Comparison of ENCODE assay signal across 8 cellular contexts in genomic region chr2:204452464-204453023, GRCh38.
DNase-seq lines count a peak whose midpoint lies in the region; ATAC-seq and TF ChIP-seq lines count a peak whose summit lies in the region.

No MANE protein-coding gene starts in this region.

- peaks cover 4% of the 10 kb centered on the region for H3K27me3 Mint-ChIP-seq in activated naive CD8-positive, alpha-beta T cell treated with anti-CD3 and anti-CD28 coated beads for 36 hours

- H3K4me3 Mint-ChIP-seq in activated naive CD8-positive, alpha-beta T cell treated with anti-CD3 and anti-CD28 coated beads for 36 hours: no peak overlapping the region

- no peak overlapping the region for H3K4me3 ChIP-seq in MM.1S (ENCODE audit: low read length)

- H3K9me3 Mint-ChIP-seq in activated naive CD8-positive, alpha-beta T cell treated with anti-CD3 and anti-CD28 coated beads for 36 hours: no peaks in the 10 kb centered on the region

- no peaks in the 10 kb centered on the region for H3K9me2 ChIP-seq in MM.1S (replicated peaks; ENCODE audit: insufficient read depth, low read length)

- no peak overlapping the region for H2AFZ ChIP-seq in MM.1S (ENCODE audit: low read length)

- H3K79me2 ChIP-seq in MM.1S (ENCODE audit: low read length): no peaks in the 10 kb centered on the region

- no peaks in the 10 kb centered on the region for H3K4me1 Mint-ChIP-seq in activated naive CD8-positive, alpha-beta T cell treated with anti-CD3 and anti-CD28 coated beads for 36 hours

- no peaks in the 10 kb centered on the region for H3K36me3 Mint-ChIP-seq in activated naive CD8-positive, alpha-beta T cell treated with anti-CD3 and anti-CD28 coated beads for 36 hours

- H3K36me3 ChIP-seq in MM.1S (replicated peaks; ENCODE audit: insufficient read depth, low read length): no peaks in the 10 kb centered on the region

- no peak for ATAC-seq in HG02623 (IDR thresholded peaks at IDR 0.05; ENCODE audit: unreplicated experiment)

- no peaks in the 10 kb centered on the region for H3K27me3 ChIP-seq in MM.1S (replicated peaks; ENCODE audit: insufficient read depth, low read length)

- H3K4me1 ChIP-seq in MM.1S (ENCODE audit: low read length): 0 out of 2 replicates have a peak, but pooled peaks cover 8% of the 10 kb centered on the region

- H3K4me2 ChIP-seq in MM.1S (ENCODE audit: low read depth, low read length): no peak overlapping the region

- no peak for TF ChIP-seq CTCF in MM.1S (IDR thresholded peaks at IDR 0.05; ENCODE audit: low read length)

- no peak overlapping the region for H3K9ac ChIP-seq in MM.1S (ENCODE audit: low read length)

- no peaks in the 10 kb centered on the region for H3F3A ChIP-seq in MM.1S (ENCODE audit: insufficient read depth, low read length)

- peak; percentile 36 for DNase-seq in GOT3 (lab: John Stamatoyannopoulos, UW)
- peak; percentile 98 for DNase-seq in RPMI7951 (ENCODE audit: low read depth)
- peak; percentile 93 for DNase-seq in foreskin melanocyte
- peak; percentile 98 for DNase-seq in pulmonary artery endothelial cell (ENCODE audit: low read depth, low spot score)
- DNase-seq in NCI-H1436 treated with DMSO at 0.1 percent for 48 hours (lab: John Stamatoyannopoulos, UW): no peak
- DNase-seq in activated naive CD8-positive, alpha-beta T cell treated with anti-CD3 and anti-CD28 coated beads for 36 hours: no peak
- no peak for DNase-seq in MM.1S

- no peak overlapping the region for H3K27ac Mint-ChIP-seq in activated naive CD8-positive, alpha-beta T cell treated with anti-CD3 and anti-CD28 coated beads for 36 hours

- no peaks in the 10 kb centered on the region for H3K9me3 ChIP-seq in MM.1S (replicated peaks; ENCODE audit: insufficient read depth, low read length)

- H4K20me1 ChIP-seq in MM.1S (ENCODE audit: insufficient read depth, low read length): no peaks in the 10 kb centered on the region

- no peak overlapping the region for H3K27ac ChIP-seq in MM.1S (ENCODE audit: low read length)

Comparison
In these comparisons a context has a peak if more than half of its experiments do, and no peak if none do; other contexts are left out.
1. DNase-seq: peak in GOT3 (single experiment), RPMI7951 (single experiment), foreskin melanocyte (single experiment) and pulmonary artery endothelial cell (single experiment); none in NCI-H1436 treated with DMSO at 0.1 percent for 48 hours (single experiment), activated naive CD8-positive, alpha-beta T cell treated with anti-CD3 and anti-CD28 coated beads for 36 hours (single experiment) and MM.1S (single experiment).